Comparison of ENCODE assay signal across 10 cellular contexts in genomic region chr6:44012078-44012493, GRCh38.
DNase-seq lines count a peak whose midpoint lies in the region; ATAC-seq and TF ChIP-seq lines count a peak whose summit lies in the region.
"Had no signal": no experiment of that assay in that cellular context is flagged by ENCODE, and none has a peak within 500 bp of the region (broad histone marks: within the 10 kb centered on the region; RNA-seq: fewer than 3 reads in every experiment).

No MANE protein-coding gene starts in this region.

- no peak overlapping the region for H3K4me3 ChIP-seq in choroid plexus epithelial cell (ENCODE audit: low read depth, low read length)
- H3K4me3 ChIP-seq in osteoblast (ENCODE audit: insufficient read depth, low read length): no peak overlapping the region
- no peak overlapping the region for H3K4me3 ChIP-seq in H7 (ENCODE audit: insufficient read depth, low read depth, low read length)

- H2AFZ ChIP-seq in osteoblast (ENCODE audit: low read length): no peak overlapping the region

- peaks cover 13% of the 10 kb centered on the region for H3K9me3 ChIP-seq in osteoblast (ENCODE audit: low read depth, low read length)

- ATAC-seq in GM18505 (IDR thresholded peaks at IDR 0.05; ENCODE audit: unreplicated experiment) (no peak), HG03460 (IDR thresholded peaks at IDR 0.05; ENCODE audit: unreplicated experiment) (no peak), HG03095 (IDR thresholded peaks at IDR 0.05; ENCODE audit: unreplicated experiment) (no peak)

- H3K27me3 ChIP-seq in osteoblast (ENCODE audit: insufficient read depth, low read length) (no peaks in the 10 kb centered on the region), H7 (ENCODE audit: control insufficient read depth, insufficient read depth, low read length) (no peaks in the 10 kb centered on the region)

- no peaks in the 10 kb centered on the region for H3K36me3 ChIP-seq in osteoblast (ENCODE audit: insufficient read depth, low read length)
- no peaks in the 10 kb centered on the region for H3K36me3 ChIP-seq in H7 (replicated peaks; ENCODE audit: control insufficient read depth, insufficient read depth, low read length)

- TF ChIP-seq CTCF in choroid plexus epithelial cell (conservative IDR thresholded peaks at IDR 0.05; ENCODE audit: low read depth, low read length): no peak
- no peak for TF ChIP-seq CTCF in osteoblast (IDR thresholded peaks at IDR 0.05; ENCODE audit: extremely low read depth, low read depth, low read length)

- peaks cover 32% of the 10 kb centered on the region for H3K4me1 ChIP-seq in osteoblast (ENCODE audit: insufficient read depth, low read length)

- peak overlapping the region; percentile 99 for H3K27ac ChIP-seq in osteoblast (ENCODE audit: low read depth, low read length)

- peak; percentile 98 for DNase-seq in EL
- DNase-seq in NCI-H226: peak; percentile 94
- peak; percentile 79 for DNase-seq in choroid plexus epithelial cell (ENCODE audit: low read depth)
- peak; percentile 90 for DNase-seq in osteoblast (ENCODE audit: insufficient read length, low spot score, missing footprints)
- no peak for DNase-seq in H7
- DNase-seq: NCI-H1105 treated with DMSO at 0.1 percent for 48 hours, T-helper 9 cell had no signal

- H3K79me2 ChIP-seq in osteoblast (ENCODE audit: insufficient read depth, low read length): no peaks in the 10 kb centered on the region

- H3K4me2 ChIP-seq in osteoblast (ENCODE audit: insufficient read depth, low read length): peak overlapping the region; percentile 69

- TF ChIP-seq POLR2A in GM18505 (IDR thresholded peaks at IDR 0.05; ENCODE audit: borderline replicate concordance, extremely low read depth, insufficient read depth, insufficient read length): no peak

- H4K20me1 ChIP-seq in osteoblast (ENCODE audit: insufficient read depth, low read length): no peaks in the 10 kb centered on the region
